Comparison of ENCODE assay signal across 10 cellular contexts in genomic region chr4:10622728-10623127, GRCh38.
DNase-seq lines count a peak whose midpoint lies in the region; ATAC-seq and TF ChIP-seq lines count a peak whose summit lies in the region.
"Had no signal": no experiment of that assay in that cellular context is flagged by ENCODE, and none has a peak within 500 bp of the region (broad histone marks: within the 10 kb centered on the region; RNA-seq: fewer than 3 reads in every experiment).

No MANE protein-coding gene starts in this region.

- TF ChIP-seq CTCF in 22Rv1 (IDR thresholded peaks at IDR 0.05) (peak; percentile 41), brain microvascular endothelial cell (IDR thresholded peaks at IDR 0.05; ENCODE audit: low read depth, low read length, missing control alignments) (peak; percentile 63), omental fat pad (IDR thresholded peaks at IDR 0.05) (no peak)

- no peak overlapping the region for H3K9ac ChIP-seq in Karpas-422 (ENCODE audit: low read length)

- no peaks in the 10 kb centered on the region for H3K9me3 ChIP-seq in Karpas-422 (ENCODE audit: low read length)
- H3K9me3 ChIP-seq: SJSA1, upper lobe of right lung had no signal

- no peaks in the 10 kb centered on the region for H4K20me1 ChIP-seq in Karpas-422 (ENCODE audit: insufficient read depth, low read depth, low read length)

- in situ Hi-C loops in brain microvascular endothelial cell (cut with HindIII; ENCODE audit: low pct_ligation_motif_present, low sequenced_read_pairs) = no loop called here

- H3K27ac ChIP-seq in 22Rv1 (no peak overlapping the region), brain microvascular endothelial cell (no peak overlapping the region), Karpas-422 (ENCODE audit: low read length) (no peak overlapping the region)
- H3K27ac ChIP-seq: SJSA1, upper lobe of right lung had no signal

- H3K9me2 ChIP-seq in Karpas-422 (replicated peaks; ENCODE audit: insufficient read depth, low read length) = no peaks in the 10 kb centered on the region

- H3K4me1 ChIP-seq in Karpas-422 (ENCODE audit: low read length) = no peaks in the 10 kb centered on the region
- H3K4me1 ChIP-seq: upper lobe of right lung had no signal

- no peak overlapping the region for H3K4me2 ChIP-seq in Karpas-422 (ENCODE audit: low read depth, low read length, poor library complexity, severe bottlenecking)

- H3K79me2 ChIP-seq in Karpas-422 (ENCODE audit: low read length) = no peaks in the 10 kb centered on the region

- no peaks in the 10 kb centered on the region for H3K36me3 ChIP-seq in brain microvascular endothelial cell (replicated peaks)
- H3K36me3 ChIP-seq in Karpas-422 (ENCODE audit: insufficient read depth, low read length) = no peaks in the 10 kb centered on the region
- H3K36me3 ChIP-seq: SJSA1, upper lobe of right lung had no signal

- H3K27me3 ChIP-seq in brain microvascular endothelial cell (replicated peaks) (no peaks in the 10 kb centered on the region), Karpas-422 (ENCODE audit: low read length) (no peaks in the 10 kb centered on the region)
- H3K27me3 ChIP-seq: SJSA1, upper lobe of right lung had no signal

- H3K4me3 ChIP-seq in brain microvascular endothelial cell (ENCODE audit: low read depth, low read length) (no peak overlapping the region), Karpas-422 (ENCODE audit: low read length) (no peak overlapping the region)
- H3K4me3 ChIP-seq: SJSA1, upper lobe of right lung had no signal

- H2AFZ ChIP-seq in Karpas-422 (ENCODE audit: low read length) = no peak overlapping the region

- DNase-seq in brain microvascular endothelial cell = no peak
- no peak for DNase-seq in Karpas-422
- DNase-seq in GM19238 (ENCODE audit: insufficient read length, low spot score) = no peak
- no peak for DNase-seq in omental fat pad (ENCODE audit: low spot score)
- no peak for DNase-seq in NCI-H187 (lab: John Stamatoyannopoulos, UW)
- DNase-seq: upper lobe of right lung had no signal

- ATAC-seq in GM18861 (IDR thresholded peaks at IDR 0.05; ENCODE audit: unreplicated experiment) = peak; percentile 79
- ATAC-seq in HG03045 (IDR thresholded peaks at IDR 0.05; ENCODE audit: unreplicated experiment) = peak; percentile 81
- ATAC-seq in omental fat pad (ENCODE audit: low FRiP score) = no peak
- ATAC-seq: upper lobe of right lung had no signal

Comparison
In these comparisons a context has a peak if more than half of its experiments do, and no peak if none do; other contexts are left out.
1. CTCF ChIP-seq: peak in 22Rv1 (single experiment) and brain microvascular endothelial cell (single experiment); none in omental fat pad (0 of 3).